In genomic region chr19:19402656-19403372, GRCh38 we compare ENCODE assay signal across 1 cellular context.
TF ChIP-seq lines count a peak whose summit lies in the region.

No MANE protein-coding gene starts in this region.

TF ChIP-seq in H1, 55 proteins besides CTCF, POLR2A, EP300 and RAD21:
- TF ChIP-seq E2F6 (IDR thresholded peaks at IDR 0.05): no peak
- peak; percentile 31; the same call in 1 of the 2 replicates for TF ChIP-seq CEBPB (IDR thresholded peaks at IDR 0.05; ENCODE audit: low read depth, low read length)
- no peak for TF ChIP-seq BCL11A (IDR thresholded peaks at IDR 0.05; ENCODE audit: low read depth in 2 of 2, low read length in 2 of 2)
- no peak for TF ChIP-seq KDM1A (IDR thresholded peaks at IDR 0.05; ENCODE audit: borderline replicate concordance, low read length)
- TF ChIP-seq TAF7 (optimal IDR thresholded peaks at IDR 0.05; ENCODE audit: borderline replicate concordance, low read depth, low read length): no peak
TF ChIP-seq in H1: peak in this region for 1.
